In genomic region chr4:112145820-112146813, GRCh38 we compare ENCODE assay signal across 8 cellular contexts. TPM values are rescaled to one million over a fixed set of nuclear protein-coding genes. Genes with fewer than 3 reads are reported as not detected.
DNase-seq lines count a peak whose midpoint lies in the region; ATAC-seq and TF ChIP-seq lines count a peak whose summit lies in the region.

No MANE protein-coding gene starts in this region.

- no peaks in the 10 kb centered on the region for H3K27me3 ChIP-seq in Panc1 (ENCODE audit: control insufficient read depth, insufficient read depth, low read length)
- H3K27me3 ChIP-seq in neuron (ENCODE audit: insufficient read depth, low read length): peaks cover 43% of the 10 kb centered on the region
- H3K27me3 ChIP-seq in subcutaneous abdominal adipose tissue (ENCODE audit: control insufficient read depth in 5 of 5, insufficient read depth in 4 of 5, low read length in 5 of 5): no peaks in the 10 kb centered on the region

- H3K4me1 ChIP-seq in Panc1 (ENCODE audit: control insufficient read depth, insufficient read depth, low read length) (no peaks in the 10 kb centered on the region), neuron (ENCODE audit: insufficient read depth, low read length) (peaks cover 4% of the 10 kb centered on the region), subcutaneous abdominal adipose tissue (ENCODE audit: control insufficient read depth in 5 of 5, insufficient read depth in 5 of 5, low read length in 5 of 5) (peaks cover 0 to 46% (median 37%) of the 10 kb centered on the region in 5 donors)

- H2AFZ ChIP-seq in neuron (ENCODE audit: low read depth, low read length): peak overlapping the region; percentile 97

- H3K9me3 ChIP-seq in Panc1 (ENCODE audit: control insufficient read depth, insufficient read depth, low read depth, low read length) (no peaks in the 10 kb centered on the region), neuron (ENCODE audit: low read length) (no peaks in the 10 kb centered on the region), subcutaneous abdominal adipose tissue (ENCODE audit: control insufficient read depth in 5 of 5, low read length in 5 of 5) (no peaks in the 10 kb centered on the region)

- POLR2A ChIA-PET in Panc1 (lab: Charles Lee): no interaction called here

- H3K9ac ChIP-seq in subcutaneous abdominal adipose tissue (ENCODE audit: low read length in 5 of 5): peak overlapping the region; percentile 73 to 93 (median 90)

- peak; percentile 17 for TF ChIP-seq CTCF in AG09319 (IDR thresholded peaks at IDR 0.05; ENCODE audit: low read depth, low read length)
- no peak; the same call in 1 of the 2 replicates for TF ChIP-seq CTCF in Panc1 (IDR thresholded peaks at IDR 0.05)

- H3K27ac ChIP-seq in Panc1 (ENCODE audit: low read length) (peak overlapping the region; percentile 63), subcutaneous abdominal adipose tissue (ENCODE audit: low read depth, low read length) (peak overlapping the region; percentile 87)

- H3K36me3 ChIP-seq in Panc1 (ENCODE audit: control insufficient read depth, insufficient read depth, low read length) (no peaks in the 10 kb centered on the region), neuron (ENCODE audit: insufficient read depth, low read length) (no peaks in the 10 kb centered on the region), subcutaneous abdominal adipose tissue (ENCODE audit: control insufficient read depth in 5 of 5, insufficient read depth in 5 of 5, low read length in 5 of 5) (peaks cover 0 to 2% (median 0%) of the 10 kb centered on the region in 5 donors)

- peak; percentile 47 for ATAC-seq in GM18867 (IDR thresholded peaks at IDR 0.05; ENCODE audit: unreplicated experiment)
- ATAC-seq in HG03095 (IDR thresholded peaks at IDR 0.05; ENCODE audit: unreplicated experiment): peak; percentile 41
- peak; percentile 80 for ATAC-seq in Panc1

- intact Hi-C loops in Panc1 (cut with micrococcal nuclease; ENCODE audit: unreplicated experiment): no loop called here

- no peak for DNase-seq in AG09319 (ENCODE audit: extremely low read depth, low read depth)
- DNase-seq in Panc1 (ENCODE audit: low read depth, low spot score): no peak
- peak; percentile 71 for DNase-seq in activated T-helper 9 cell treated with anti-CD3 and anti-CD28 coated beads, Interleukin-2, amount 50 U/mL, for 16 hours (ENCODE audit: low read depth)
- peak; percentile 32 for DNase-seq in foreskin melanocyte

- H3K4me3 ChIP-seq in Panc1 (ENCODE audit: low read depth in 2 of 2, low read length in 2 of 2): peak overlapping the region; percentile 64 to 83
- H3K4me3 ChIP-seq in neuron (ENCODE audit: low read length): peak overlapping the region; percentile 56
- peak overlapping the region; percentile 83 to 93 (median 87) for H3K4me3 ChIP-seq in subcutaneous abdominal adipose tissue (ENCODE audit: low read depth in 1 of 5, low read length in 5 of 5)

- CTCF ChIA-PET in Panc1 (lab: Charles Lee): no interaction called here

- in situ Hi-C loops in Panc1 (cut with HindIII; ENCODE audit: low pct_unique_long_range_greater_than_20kb, low sequenced_read_pairs): no loop called here

- TSS peak; percentile 83 for BruUV-seq in Panc1 (replicated peaks; lab: Mats Ljungman, UMichigan)

RNA-seq across cellular contexts. Expression of gene FAM241A, which starts 0.9 kb away (rescaled TPM):
- 0.90 TPM for total RNA-seq in Panc1 (2021; ENCODE audit: unreplicated experiment)
- 0.47 TPM for polyA plus RNA-seq in Panc1 (2012; ENCODE audit: insufficient read length)

Comparison
In these comparisons a context has a peak if more than half of its experiments do, and no peak if none do; other contexts are left out.
1. DNase-seq: peak in activated T-helper 9 cell treated with anti-CD3 and anti-CD28 coated beads, Interleukin-2, amount 50 U/mL, for 16 hours (single experiment) and foreskin melanocyte (single experiment); none in AG09319 (single experiment) and Panc1 (single experiment).
2. Peak in every context shown above with its lines, with median percentiles within 50 percentile points of each other: ATAC-seq and H3K4me3 ChIP-seq.